Comparison of ENCODE assay signal across 4 cellular contexts in genomic region chr6:46149066-46149465, GRCh38. TPM values are rescaled to one million over a fixed set of nuclear protein-coding genes. Genes with fewer than 3 reads are reported as not detected.
"Had no signal": no experiment of that assay in that cellular context is flagged by ENCODE, and none has a peak within 500 bp of the region (broad histone marks: within the 10 kb centered on the region; RNA-seq: fewer than 3 reads in every experiment).

No MANE protein-coding gene starts in this region.

RNA-seq across cellular contexts. Expression of gene ENPP4, which starts 19.3 kb away (rescaled TPM):
- polyA plus RNA-seq: K562 had no signal

RNA-seq across cellular contexts. Expression of gene ENPP5, which starts 21.7 kb away (rescaled TPM):
- total RNA-seq: HepG2, HT1080, K562 had no signal
- polyA plus RNA-seq: HepG2, IMR-90, K562 had no signal
